17 cellular contexts compared by ENCODE assay signal in the genomic region with DNA sequence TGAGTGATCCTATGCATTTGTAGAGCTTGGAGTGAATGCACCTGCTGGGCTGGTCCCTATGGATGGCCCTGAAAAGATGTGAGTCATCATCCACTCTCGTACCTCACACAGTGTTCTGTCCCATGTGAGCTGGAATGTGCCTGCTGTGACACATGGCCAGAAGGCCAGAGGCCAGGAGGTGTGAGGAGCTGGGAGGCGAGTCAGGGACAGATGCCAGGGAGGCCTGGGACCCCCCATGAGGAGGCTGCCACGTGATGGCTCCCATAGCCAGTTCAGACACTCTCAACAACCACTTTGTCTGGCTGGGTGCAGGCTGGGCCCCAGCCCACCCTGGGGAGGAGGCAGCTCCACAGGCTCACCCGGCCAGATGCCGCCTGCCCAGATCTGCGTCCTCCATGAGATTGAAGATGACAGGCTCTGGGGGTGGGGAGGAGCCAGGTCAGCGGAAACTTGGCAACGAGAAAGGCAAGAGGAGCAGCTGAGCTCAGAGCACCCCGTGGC.
A peak's percentile ranks its signal among the peaks of the same experiment; 100 is the strongest.
DNase-seq lines count a peak whose midpoint lies in the region; ATAC-seq lines count a peak whose summit lies in the region.
"Had no signal": no experiment of that assay in that cellular context is flagged by ENCODE, and none has a peak within 500 bp of the region (broad histone marks: within the 10 kb centered on the region; RNA-seq: fewer than 3 reads in every experiment).

No MANE protein-coding gene starts in this region.

- peak; percentile 40 for DNase-seq in ELF-1 (ENCODE audit: low read depth, low spot score)
- DNase-seq in NCI-H2171 (lab: John Stamatoyannopoulos, UW): peak; percentile 64
- DNase-seq in cerebellar cortex (ENCODE audit: low spot score): peak; percentile 11
- peak; percentile 88 for DNase-seq in retina
- no peak for DNase-seq in stimulated activated CD4-positive, alpha-beta T cell treated with anti-CD3 and anti-CD28 coated beads, Interleukin-2, amount 100 ng/mL, for 24 hours
- DNase-seq in H7: no peak
- DNase-seq in AG08395 (ENCODE audit: low spot score): no peak
- DNase-seq: activated CD8-positive, alpha-beta memory T cell treated with anti-CD3 and anti-CD28 coated beads for 24 hours; activated naive CD8-positive, alpha-beta T cell treated with anti-CD3 and anti-CD28 coated beads for 36 hours; AML-193; COR-L47; NCI-H1436 treated with DMSO at 0.1 percent for 48 hours; SHP77 treated with DMSO at 0.1 percent for 48 hours; small intestine; stimulated activated CD8-positive, alpha-beta memory T cell treated with anti-CD3 and anti-CD28 coated beads, Interleukin-4, amount 100 ng/mL, for 48 hours had no signal

- no peaks in the 10 kb centered on the region for H3K27me3 ChIP-seq in H7 (ENCODE audit: control insufficient read depth, insufficient read depth, low read length)
- H3K27me3 ChIP-seq: breast epithelium had no signal

- H3K4me3 ChIP-seq in H7 (ENCODE audit: insufficient read depth, low read depth, low read length): no peak overlapping the region
- H3K4me3 ChIP-seq: breast epithelium had no signal

- ATAC-seq in GM21526 (IDR thresholded peaks at IDR 0.05; ENCODE audit: low FRiP score, unreplicated experiment): no peak

- no peaks in the 10 kb centered on the region for H3K36me3 ChIP-seq in H7 (replicated peaks; ENCODE audit: control insufficient read depth, insufficient read depth, low read length)
- H3K36me3 ChIP-seq: breast epithelium had no signal

Comparison
In these comparisons a context has a peak if more than half of its experiments do, and no peak if none do; other contexts are left out.
1. DNase-seq: peak in ELF-1 (single experiment), NCI-H2171 (single experiment), cerebellar cortex (single experiment) and retina (single experiment); none in stimulated activated CD4-positive, alpha-beta T cell treated with anti-CD3 and anti-CD28 coated beads, Interleukin-2, amount 100 ng/mL, for 24 hours (0 of 2), H7 (single experiment) and AG08395 (single experiment).